Comparison of ENCODE assay signal across 28 cellular contexts in the genomic region with DNA sequence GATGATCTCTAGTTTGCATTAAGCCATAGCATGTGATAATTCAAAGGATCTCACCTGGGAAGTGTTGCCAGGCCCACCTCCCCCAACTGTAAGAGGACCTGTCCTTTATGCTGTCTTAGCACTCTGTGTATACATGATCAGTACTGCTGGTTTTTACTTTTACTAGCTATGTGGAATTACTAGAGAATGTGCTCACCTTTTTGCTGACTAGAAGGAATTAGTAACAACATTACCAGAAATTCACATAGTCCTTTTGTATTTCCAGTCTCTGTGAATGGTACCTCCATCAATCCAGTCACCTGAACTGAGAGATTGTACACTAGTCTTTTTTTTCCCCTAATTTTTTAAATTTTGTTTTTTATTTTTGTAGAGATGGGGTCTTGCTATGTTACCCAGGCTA.
"Had no signal": no experiment of that assay in that cellular context is flagged by ENCODE, and none has a peak within 500 bp of the region (broad histone marks: within the 10 kb centered on the region; RNA-seq: fewer than 3 reads in every experiment).

No MANE protein-coding gene starts in this region.

- ATAC-seq: natural killer cell; psoas muscle; right cardiac atrium; sciatic nerve; stimulated activated memory B cell treated with anti-CD40 and anti-IgM and Interleukin-4, amounts not matched to agents 10 μg/mL and 1 μg/mL and 100 μg/mL, for 72 hours; stimulated activated naive CD8-positive, alpha-beta T cell treated with anti-CD3 and anti-CD28 coated beads, Interleukin-15, amount 100 ng/mL, for 72 hours; stimulated activated naive CD8-positive, alpha-beta T cell treated with anti-CD3 and anti-CD28 coated beads, Interleukin-15, Interleukin-2, amounts not matched to agents 100 U/mL and 50 U/mL, for 24 hours; upper lobe of right lung had no signal

- H3K9ac ChIP-seq: neural progenitor cell, parathyroid adenoma had no signal

- H3K79me2 ChIP-seq: parathyroid adenoma had no signal

- H2AFZ ChIP-seq: neural progenitor cell, parathyroid adenoma had no signal

- H3K4me1 ChIP-seq: psoas muscle, spleen, transverse colon, upper lobe of right lung, uterus had no signal

- H3K9me3 ChIP-seq: ovary, psoas muscle, spleen, suprapubic skin, testis, tibial artery, transverse colon, upper lobe of right lung, uterus had no signal

- H3K27me3 ChIP-seq: neural progenitor cell, ovary, spleen, suprapubic skin, testis, tibial artery, transverse colon, upper lobe of right lung, uterus had no signal

- H3K4me3 ChIP-seq: neural progenitor cell, ovary, psoas muscle, skin epidermis, smooth muscle cell, spleen, suprapubic skin, testis, tibial artery, transverse colon, upper lobe of right lung, uterus had no signal

- H3K27ac ChIP-seq: neural progenitor cell, ovary, parathyroid adenoma, psoas muscle, skin epidermis, spleen, suprapubic skin, testis, tibial artery, transverse colon, upper lobe of right lung, uterus had no signal

- H3K36me3 ChIP-seq: neural progenitor cell, ovary, suprapubic skin, uterus had no signal

- H3K4me2 ChIP-seq: neural progenitor cell, smooth muscle cell had no signal

- DNase-seq: natural killer cell; occipital lobe; ovary; posterior cingulate gyrus; psoas muscle; right cardiac atrium; spleen; stimulated activated CD4-positive, alpha-beta T cell treated with anti-CD3 and anti-CD28 coated beads, Interleukin-12 subunit alpha, Interleukin-12 subunit beta, amount 100 ng/mL, for 4 hours; stimulated activated CD4-positive, alpha-beta T cell treated with anti-CD3 and anti-CD28 coated beads, Interleukin-1b, Interleukin-23, amount 100 ng/mL, for 48 hours; stimulated activated CD4-positive, alpha-beta T cell treated with anti-CD3 and anti-CD28 coated beads, Interleukin-4, amount 100 ng/mL, for 1 hour; stimulated activated CD4-positive, alpha-beta T cell treated with anti-CD3 and anti-CD28 coated beads, Interleukin-4, amount 100 ng/mL, for 4 hours; stimulated activated CD8-positive, alpha-beta memory T cell treated with anti-CD3 and anti-CD28 coated beads, Interleukin-4, amount 100 ng/mL, for 48 hours; stimulated activated naive CD4-positive, alpha-beta T cell; stimulated activated naive CD8-positive, alpha-beta T cell treated with anti-CD3 and anti-CD28 coated beads, Interleukin-15, amount 100 ng/mL, for 72 hours; stimulated activated naive CD8-positive, alpha-beta T cell treated with anti-CD3 and anti-CD28 coated beads, Interleukin-15, Interleukin-2, amounts not matched to agents 100 U/mL and 50 U/mL, for 24 hours; substantia nigra; testis; tibial artery; transverse colon; upper lobe of right lung; uterus had no signal
